16 cellular contexts compared by ENCODE assay signal in the genomic region with DNA sequence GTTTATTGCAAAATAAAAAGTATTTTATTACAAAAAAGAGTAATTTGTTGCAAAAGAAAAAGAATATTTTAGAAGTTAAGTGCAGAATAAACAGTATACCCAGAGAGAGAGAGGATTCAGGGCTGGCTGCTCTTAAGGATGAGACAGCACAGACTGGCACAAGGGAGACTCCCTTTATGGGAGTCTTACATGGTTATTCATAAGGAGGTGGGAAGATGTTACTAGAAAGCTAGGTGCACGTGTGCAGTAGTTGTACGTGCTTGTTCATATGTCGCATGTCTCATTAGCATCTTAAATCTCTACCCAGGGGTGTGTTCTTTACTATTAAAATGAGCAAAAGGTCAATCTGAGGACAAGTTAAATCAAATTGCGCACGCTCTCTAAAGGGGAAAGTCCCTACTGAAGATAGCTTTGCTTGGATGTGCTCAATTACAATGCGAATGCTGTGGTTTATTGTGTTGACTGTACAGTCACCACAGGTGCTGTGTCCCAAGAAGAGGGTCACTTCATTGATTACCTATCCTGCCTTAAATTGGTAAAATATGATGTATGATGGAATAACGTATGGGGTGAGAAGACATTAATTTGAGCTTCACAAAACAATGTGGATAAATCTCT.
DNase-seq lines count a peak whose midpoint lies in the region; ATAC-seq, FAIRE-seq and TF ChIP-seq lines count a peak whose summit lies in the region.
"Had no signal": no experiment of that assay in that cellular context is flagged by ENCODE, and none has a peak within 500 bp of the region (broad histone marks: within the 10 kb centered on the region; RNA-seq: fewer than 3 reads in every experiment).

No MANE protein-coding gene starts in this region.

- no peak overlapping the region for H3K9ac ChIP-seq in mammary epithelial cell (ENCODE audit: insufficient read depth, low read length)
- no peak overlapping the region for H3K9ac ChIP-seq in keratinocyte (ENCODE audit: control insufficient read depth, extremely low read depth, insufficient read depth, low read length)

- intact Hi-C loops in mammary epithelial cell (cut with micrococcal nuclease) = no loop called here
- intact Hi-C loops in MCF 10A (cut with micrococcal nuclease) = no loop called here

- H3K79me2 ChIP-seq in mammary epithelial cell (ENCODE audit: insufficient read depth, low read length) (no peaks in the 10 kb centered on the region), keratinocyte (ENCODE audit: control insufficient read depth, insufficient read depth, low read length) (no peaks in the 10 kb centered on the region)

- CTCF ChIA-PET in mammary epithelial cell (lab: Charles Lee; ENCODE audit: low non-redundant PET) (no interaction called here), MCF 10A (lab: Yijun Ruan, JAX) (no interaction called here)

- H3K27me3 ChIP-seq in mammary epithelial cell (ENCODE audit: insufficient read depth, low read length) (no peaks in the 10 kb centered on the region), keratinocyte (ENCODE audit: control insufficient read depth, extremely low read depth, insufficient read depth, low read length) (no peaks in the 10 kb centered on the region)

- H3K27ac ChIP-seq in mammary epithelial cell (ENCODE audit: insufficient read depth, low read depth, low read length) = no peak overlapping the region
- no peak overlapping the region for H3K27ac ChIP-seq in keratinocyte (ENCODE audit: control insufficient read depth, insufficient read depth, low read length)
- H3K27ac ChIP-seq: 22Rv1 had no signal

- no peak for ATAC-seq in stimulated activated effector memory CD8-positive, alpha-beta T cell treated with anti-CD3 and anti-CD28 coated beads, Interleukin-12 subunit alpha, Interleukin-12 subunit beta, amount 100 ng/mL, for 72 hours
- no peak for ATAC-seq in GM21529 (IDR thresholded peaks at IDR 0.05; ENCODE audit: unreplicated experiment)
- ATAC-seq: CD8-positive, alpha-beta T cell; K562 had no signal

- H4K20me1 ChIP-seq in mammary epithelial cell (ENCODE audit: insufficient read depth, low read length) (no peaks in the 10 kb centered on the region), keratinocyte (ENCODE audit: control insufficient read depth, extremely low read depth, insufficient read depth, low read length) (no peaks in the 10 kb centered on the region)

- BruUV-seq in mammary epithelial cell (replicated peaks; lab: Mats Ljungman, UMichigan) (no TSS peak), MCF 10A (replicated peaks; lab: Mats Ljungman, UMichigan) (no TSS peak)

- dilution Hi-C loops in mammary epithelial cell (cut with HindIII; ENCODE audit: low sequenced_read_pairs) = no loop called here
- dilution Hi-C loops in keratinocyte (cut with MboI; ENCODE audit: extremely low pct_ligation_motif_present, low sequenced_read_pairs) = no loop called here

- 8% methylated on average over 7 of the region's 7 CpGs for WGBS in mammary epithelial cell (ENCODE audit: low coverage, missing lambda C conversion rate)

- no peaks in the 10 kb centered on the region for H3K9me1 ChIP-seq in keratinocyte (ENCODE audit: control insufficient read depth, extremely low read depth, insufficient read depth, low read length)

- H3K9me3 Mint-ChIP-seq in MCF 10A (ENCODE audit: unreplicated experiment) = no peaks in the 10 kb centered on the region
- H3K9me3 Mint-ChIP-seq in stimulated activated effector memory CD8-positive, alpha-beta T cell treated with anti-CD3 and anti-CD28 coated beads, Interleukin-12 subunit alpha, Interleukin-12 subunit beta, amount 100 ng/mL, for 72 hours = peaks cover 4% of the 10 kb centered on the region

- in situ Hi-C loops in mammary epithelial cell (cut with MboI; ENCODE audit: low sequenced_read_pairs in 2 of 2) = no loop called here

- POLR2A ChIA-PET in MCF 10A (lab: Yijun Ruan, JAX) = no interaction called here

- H3K4me1 ChIP-seq in mammary epithelial cell (ENCODE audit: insufficient read depth, low read length) = peaks cover 18% of the 10 kb centered on the region
- H3K4me1 ChIP-seq in keratinocyte (ENCODE audit: control insufficient read depth, extremely low read depth, insufficient read depth, low read length) = peaks cover 17% of the 10 kb centered on the region
- H3K4me1 ChIP-seq: Caco-2 had no signal

- no peaks in the 10 kb centered on the region for H3K36me3 Mint-ChIP-seq in MCF 10A (ENCODE audit: insufficient read depth, unreplicated experiment)
- H3K36me3 Mint-ChIP-seq in stimulated activated effector memory CD8-positive, alpha-beta T cell treated with anti-CD3 and anti-CD28 coated beads, Interleukin-12 subunit alpha, Interleukin-12 subunit beta, amount 100 ng/mL, for 72 hours = no peaks in the 10 kb centered on the region
- H3K36me3 Mint-ChIP-seq: CD14-positive monocyte; CD8-positive, alpha-beta T cell had no signal

- FAIRE-seq in keratinocyte (lab: Jason Lieb, UNC) = no peak
- FAIRE-seq: K562 had no signal

- TF ChIP-seq CTCF in mammary epithelial cell (conservative IDR thresholded peaks at IDR 0.05 in 1 of 2, IDR thresholded peaks at IDR 0.05 in 1 of 2; ENCODE audit: extremely low read depth in 1 of 2, insufficient read depth in 1 of 2, low read depth in 1 of 2, low read length in 2 of 2) (no peak), MCF 10A (IDR thresholded peaks at IDR 0.05; ENCODE audit: unreplicated experiment) (no peak), keratinocyte (optimal IDR thresholded peaks at IDR 0.05 in 1 of 3, IDR thresholded peaks at IDR 0.05 in 1 of 3, conservative IDR thresholded peaks at IDR 0.05 in 1 of 3; ENCODE audit: extremely low read depth in 1 of 3, insufficient read depth in 2 of 3, low read length in 3 of 3) (no peak)

- H3K4me1 Mint-ChIP-seq in MCF 10A (ENCODE audit: insufficient read depth, unreplicated experiment) = peaks cover 14% of the 10 kb centered on the region
- no peaks in the 10 kb centered on the region for H3K4me1 Mint-ChIP-seq in stimulated activated effector memory CD8-positive, alpha-beta T cell treated with anti-CD3 and anti-CD28 coated beads, Interleukin-12 subunit alpha, Interleukin-12 subunit beta, amount 100 ng/mL, for 72 hours
- H3K4me1 Mint-ChIP-seq: CD14-positive monocyte had no signal

- H3K36me3 ChIP-seq in mammary epithelial cell (ENCODE audit: insufficient read depth, low read length) (no peaks in the 10 kb centered on the region), keratinocyte (ENCODE audit: control insufficient read depth in 2 of 2, extremely low read depth in 1 of 2, insufficient read depth in 2 of 2, low read length in 2 of 2) (no peaks in the 10 kb centered on the region)

- H3K9me3 ChIP-seq in mammary epithelial cell (replicated peaks; ENCODE audit: insufficient read depth, low read length) (peaks cover 3% of the 10 kb centered on the region), keratinocyte (ENCODE audit: control insufficient read depth, low read depth, low read length) (peaks cover 3% of the 10 kb centered on the region)
- H3K9me3 ChIP-seq: Caco-2 had no signal

- no peak overlapping the region for H3K4me2 ChIP-seq in mammary epithelial cell (ENCODE audit: insufficient read depth, low read depth, low read length)
- H3K4me2 ChIP-seq in keratinocyte (ENCODE audit: control insufficient read depth, extremely low read depth, insufficient read depth, low read depth, low read length) = no peak overlapping the region

- H3K4me3 ChIP-seq in mammary epithelial cell (replicated peaks in 1 of 3; ENCODE audit: insufficient read depth in 1 of 3, low read depth in 2 of 3, low read length in 3 of 3) = no peak overlapping the region
- no peak overlapping the region for H3K4me3 ChIP-seq in keratinocyte (ENCODE audit: control insufficient read depth in 2 of 3, extremely low read depth in 1 of 3, insufficient read depth in 2 of 3, low read depth in 1 of 3, low read length in 3 of 3)
- H3K4me3 ChIP-seq: K562 had no signal

- DNase-seq in mammary epithelial cell = peak; percentile 64
- no peak for DNase-seq in MCF 10A (ENCODE audit: unreplicated experiment)
- DNase-seq in RPMI7951 (ENCODE audit: low read depth) = peak; percentile 82
- peak; percentile 26 for DNase-seq in keratinocyte (ENCODE audit: low read depth, low spot score)
- no peak for DNase-seq in glomerular visceral epithelial cell (ENCODE audit: extremely low spot score)
- DNase-seq in stimulated activated effector memory CD8-positive, alpha-beta T cell treated with anti-CD3 and anti-CD28 coated beads, Interleukin-12 subunit alpha, Interleukin-12 subunit beta, amount 100 ng/mL, for 72 hours (ENCODE audit: low spot score in 2 of 2) = no peak
- no peak for DNase-seq in germinal center (ENCODE audit: low spot score)
- DNase-seq: Caco-2; CD8-positive, alpha-beta T cell; DMS 273 treated with DMSO at 0.1 percent for 48 hours; GOT3; H9 had no signal

- H3K27ac Mint-ChIP-seq in MCF 10A (ENCODE audit: low read depth, unreplicated experiment) = no peak overlapping the region
- H3K27ac Mint-ChIP-seq in stimulated activated effector memory CD8-positive, alpha-beta T cell treated with anti-CD3 and anti-CD28 coated beads, Interleukin-12 subunit alpha, Interleukin-12 subunit beta, amount 100 ng/mL, for 72 hours = no peak overlapping the region
- H3K27ac Mint-ChIP-seq: CD14-positive monocyte; CD8-positive, alpha-beta T cell had no signal

- H2AFZ ChIP-seq in mammary epithelial cell (ENCODE audit: low read depth, low read length) (no peak overlapping the region), keratinocyte (ENCODE audit: control insufficient read depth, low read length) (no peak overlapping the region)

- H3K27me3 Mint-ChIP-seq in MCF 10A (ENCODE audit: insufficient read depth, unreplicated experiment) = no peaks in the 10 kb centered on the region

- no peak overlapping the region for H3K4me3 Mint-ChIP-seq in MCF 10A (ENCODE audit: unreplicated experiment)
- H3K4me3 Mint-ChIP-seq in stimulated activated effector memory CD8-positive, alpha-beta T cell treated with anti-CD3 and anti-CD28 coated beads, Interleukin-12 subunit alpha, Interleukin-12 subunit beta, amount 100 ng/mL, for 72 hours = no peak overlapping the region
- H3K4me3 Mint-ChIP-seq: CD14-positive monocyte; CD8-positive, alpha-beta T cell; H9 had no signal

Comparison
In these comparisons a context has a peak if more than half of its experiments do, and no peak if none do; other contexts are left out.
1. DNase-seq: peak in mammary epithelial cell (single experiment), RPMI7951 (single experiment) and keratinocyte (single experiment); none in MCF 10A (single experiment), glomerular visceral epithelial cell (single experiment), stimulated activated effector memory CD8-positive, alpha-beta T cell treated with anti-CD3 and anti-CD28 coated beads, Interleukin-12 subunit alpha, Interleukin-12 subunit beta, amount 100 ng/mL, for 72 hours (0 of 2) and germinal center (single experiment).